23 cellular contexts compared by ENCODE assay signal in genomic region chr7:95605275-95605674, GRCh38. TPM values are rescaled to one million over a fixed set of nuclear protein-coding genes. Genes with fewer than 3 reads are reported as not detected.
A peak's percentile ranks its signal among the peaks of the same experiment; 100 is the strongest.
DNase-seq lines count a peak whose midpoint lies in the region; ATAC-seq and TF ChIP-seq lines count a peak whose summit lies in the region.
"Had no signal": no experiment of that assay in that cellular context is flagged by ENCODE, and none has a peak within 500 bp of the region (broad histone marks: within the 10 kb centered on the region; RNA-seq: fewer than 3 reads in every experiment).

No MANE protein-coding gene starts in this region.

- no peaks in the 10 kb centered on the region for H3K27me3 ChIP-seq in lower lobe of right lung (ENCODE audit: low read depth)
- H3K27me3 ChIP-seq in tibial nerve: no peaks in the 10 kb centered on the region

- ATAC-seq in lower lobe of right lung: no peak
- no peak for ATAC-seq in naive thymus-derived CD8-positive, alpha-beta T cell
- ATAC-seq in GM19395 (IDR thresholded peaks at IDR 0.05; ENCODE audit: unreplicated experiment): no peak

- peaks cover 0 to 8% (median 2%) of the 10 kb centered on the region in 7 donors for H3K9me3 Mint-ChIP-seq in CD14-positive monocyte
- H3K9me3 Mint-ChIP-seq in endothelial cell (ENCODE audit: unreplicated experiment): no peaks in the 10 kb centered on the region
- H3K9me3 Mint-ChIP-seq in naive thymus-derived CD8-positive, alpha-beta T cell: peaks cover 0 to 11% (median 4%) of the 10 kb centered on the region in 9 donors

- H3K4me3 ChIP-seq in HEK293 (ENCODE audit: low read depth, low read length) (no peak overlapping the region), lower lobe of right lung (no peak overlapping the region), tibial nerve (no peak overlapping the region)
- H3K4me3 ChIP-seq: GM23248, PC-9 had no signal

- WGBS in tibial nerve, 2 donors: 89 to 100% methylated on average over 9 to 21 of the region's 21 CpGs

- H3K27me3 Mint-ChIP-seq in CD14-positive monocyte (ENCODE audit: low read depth in 3 of 3): no peaks in the 10 kb centered on the region
- H3K27me3 Mint-ChIP-seq in endothelial cell (ENCODE audit: unreplicated experiment): peaks cover 1% of the 10 kb centered on the region
- H3K27me3 Mint-ChIP-seq in naive thymus-derived CD8-positive, alpha-beta T cell: peaks cover 0 to 11% (median 0%) of the 10 kb centered on the region in 5 donors

- H3K36me3 ChIP-seq in HEK293 (ENCODE audit: control insufficient read depth in 2 of 2, insufficient read depth in 1 of 2, low read length in 2 of 2): no peaks in the 10 kb centered on the region
- no peaks in the 10 kb centered on the region for H3K36me3 ChIP-seq in lower lobe of right lung
- H3K36me3 ChIP-seq in tibial nerve: no peaks in the 10 kb centered on the region

- no peak for TF ChIP-seq EP300 in tibial nerve (IDR thresholded peaks at IDR 0.05)

- POLR2A ChIA-PET in HEK293 (lab: Yijun Ruan, JAX): no interaction called here
- POLR2A ChIA-PET in naive thymus-derived CD8-positive, alpha-beta T cell (lab: Charles Lee): no interaction called here

- peaks cover 11% of the 10 kb centered on the region for H3K4me1 ChIP-seq in HEK293 (ENCODE audit: control insufficient read depth, insufficient read depth, low read length)
- H3K4me1 ChIP-seq in lower lobe of right lung: peaks cover 66% of the 10 kb centered on the region
- peaks cover 7 to 82% (median 60%) of the 10 kb centered on the region in 4 donors for H3K4me1 ChIP-seq in tibial nerve

- H3K36me3 Mint-ChIP-seq in CD14-positive monocyte (peaks cover 7% of the 10 kb centered on the region in 2 donors), endothelial cell (ENCODE audit: low read depth, unreplicated experiment) (no peaks in the 10 kb centered on the region)
- no peaks in the 10 kb centered on the region for H3K36me3 Mint-ChIP-seq in naive thymus-derived CD8-positive, alpha-beta T cell
- H3K36me3 Mint-ChIP-seq: CD4-positive, alpha-beta memory T cell had no signal

- no peak for TF ChIP-seq CTCF in CD14-positive monocyte (IDR thresholded peaks at IDR 0.05)
- no peak for TF ChIP-seq CTCF in HEK293 (tag by site-specific recombination; IDR thresholded peaks at IDR 0.05)
- no peak for TF ChIP-seq CTCF in lower lobe of right lung (IDR thresholded peaks at IDR 0.05)
- no peak for TF ChIP-seq CTCF in tibial nerve (IDR thresholded peaks at IDR 0.05)
- TF ChIP-seq CTCF in endothelial cell (IDR thresholded peaks at IDR 0.05; ENCODE audit: unreplicated experiment): no peak

- H3K4me3 Mint-ChIP-seq in CD14-positive monocyte: no peak overlapping the region
- no peak overlapping the region for H3K4me3 Mint-ChIP-seq in endothelial cell (ENCODE audit: unreplicated experiment)
- no peak overlapping the region for H3K4me3 Mint-ChIP-seq in naive thymus-derived CD8-positive, alpha-beta T cell
- H3K4me3 Mint-ChIP-seq: CD4-positive, alpha-beta memory T cell; H9 had no signal

- DNase-seq in CD14-positive monocyte (ENCODE audit: low spot score): no peak
- DNase-seq in lower lobe of right lung: peak; percentile 45
- no peak for DNase-seq in tibial nerve (ENCODE audit: low spot score in 2 of 2)
- DNase-seq in endothelial cell (ENCODE audit: low spot score): no peak
- DNase-seq in naive thymus-derived CD8-positive, alpha-beta T cell: no peak
- DNase-seq: Caco-2; CD4-positive, alpha-beta memory T cell; DMS 273 treated with DMSO at 0.1 percent for 48 hours; DMS79 treated with DMSO at 0.1 percent for 48 hours; GM23248; H9; KBM-7; MM.1S; NCI-H1048; NCI-H1417 treated with DMSO at 0.1 percent for 48 hours; NCI-H187 treated with DMSO at 0.1 percent for 48 hours; NCI-H510A treated with DMSO at 0.1 percent for 48 hours; NCI-H748 treated with DMSO at 0.1 percent for 48 hours; PC-9 had no signal

- H3K4me1 Mint-ChIP-seq in CD14-positive monocyte: peaks cover 93% of the 10 kb centered on the region
- H3K4me1 Mint-ChIP-seq in endothelial cell (ENCODE audit: unreplicated experiment): peaks cover 43% of the 10 kb centered on the region
- peaks cover 0 to 42% (median 0%) of the 10 kb centered on the region in 4 donors for H3K4me1 Mint-ChIP-seq in naive thymus-derived CD8-positive, alpha-beta T cell
- H3K4me1 Mint-ChIP-seq: CD4-positive, alpha-beta memory T cell had no signal

- CTCF ChIA-PET in HEK293 (lab: Yijun Ruan, JAX): interaction anchor here (0.6 kb wide), 1 partner anchor 72 kb away, joined by 3 read pairs; no protein-coding TSS in a partner anchor

- H3K27ac Mint-ChIP-seq in CD14-positive monocyte: peak overlapping the region in 5 of 7 donors; percentile 8 to 83 (median 76)
- H3K27ac Mint-ChIP-seq in endothelial cell (ENCODE audit: unreplicated experiment): no peak overlapping the region
- H3K27ac Mint-ChIP-seq in naive thymus-derived CD8-positive, alpha-beta T cell: no peak overlapping the region
- H3K27ac Mint-ChIP-seq: H9 had no signal

- no peak for TF ChIP-seq POLR2A in tibial nerve (IDR thresholded peaks at IDR 0.05)

- H3K27ac ChIP-seq in HEK293 (ENCODE audit: extremely low read depth, low read depth, low read length) (no peak overlapping the region), lower lobe of right lung (peak overlapping the region; percentile 66), tibial nerve (peak overlapping the region in 3 of 4 donors; percentile 11 to 97 (median 96))
- H3K27ac ChIP-seq: GM23248, PC-9, RWPE1 had no signal

- H3K9me3 ChIP-seq in HEK293 (ENCODE audit: control insufficient read depth, insufficient read depth, low read depth, low read length) (no peaks in the 10 kb centered on the region), lower lobe of right lung (no peaks in the 10 kb centered on the region), tibial nerve (no peaks in the 10 kb centered on the region)
- H3K9me3 ChIP-seq: Caco-2 had no signal

- intact Hi-C loops in CD14-positive monocyte (cut with micrococcal nuclease): no loop called here
- intact Hi-C loops in lower lobe of right lung (cut with DNase I): no loop called here

TF ChIP-seq in HEK293, 187 proteins besides CTCF, POLR2A, EP300 and RAD21:
- no peak for TF ChIP-seq WT1 (tag by site-specific recombination; IDR thresholded peaks at IDR 0.05)
- TF ChIP-seq RBAK (tag by site-specific recombination; IDR thresholded peaks at IDR 0.05): 0 out of 2 replicates have a peak, but pooled peaks have one; percentile 22

RNA-seq across cellular contexts. Expression of gene PDK4, which starts 9.0 kb away (rescaled TPM):
- 10 to 100 TPM in 1 of 2 donors, 1 to 10 TPM in 1; 2.2 to 12.4 TPM for polyA plus RNA-seq in CD14-positive monocyte
- total RNA-seq in lower lobe of right lung: 243 TPM
- total RNA-seq in tibial nerve: 100 to 1,000 TPM; 490 to 939 (median 827) TPM
- 0.23 TPM for total RNA-seq in endothelial cell (ENCODE audit: unreplicated experiment)
- total RNA-seq in naive thymus-derived CD8-positive, alpha-beta T cell: 1 to 10 TPM; 1.7 to 2.2 TPM
- not detected for polyA plus RNA-seq in naive thymus-derived CD8-positive, alpha-beta T cell
- total RNA-seq: H9, HT1080 had no signal
- polyA plus RNA-seq: CD4-positive, alpha-beta memory T cell had no signal

Comparison
In these comparisons a context has a peak if more than half of its experiments do, and no peak if none do; other contexts are left out.
1. H3K27ac Mint-ChIP-seq: peak in CD14-positive monocyte (5 of 7); none in endothelial cell (single experiment) and naive thymus-derived CD8-positive, alpha-beta T cell (0 of 10).
2. RNA of gene PDK4, which starts 9.0 kb away (total RNA-seq): 490 to 939 TPM in tibial nerve and 243 TPM in lower lobe of right lung (single experiment); 1.7 to 2.2 TPM in naive thymus-derived CD8-positive, alpha-beta T cell and 0.23 TPM in endothelial cell (single experiment); every median in the first group is over 10 times any median in the second.